In genomic region chr4:72540694-72541093, GRCh38 we compare ENCODE assay signal across 3 cellular contexts. TPM values are rescaled to one million over a fixed set of nuclear protein-coding genes. Genes with fewer than 3 reads are reported as not detected.
"Had no signal": no experiment of that assay in that cellular context is flagged by ENCODE, and none has a peak within 500 bp of the region (broad histone marks: within the 10 kb centered on the region; RNA-seq: fewer than 3 reads in every experiment).

No MANE protein-coding gene starts in this region.

RNA-seq across cellular contexts. Expression of gene ADAMTS3, which starts 28.3 kb away (rescaled TPM):
- total RNA-seq: mononuclear cell, myocyte had no signal
- polyA plus RNA-seq: immature natural killer cell had no signal
